Comparison of ENCODE assay signal across 12 cellular contexts in genomic region chr10:114374141-114374791, GRCh38. TPM values are rescaled to one million over a fixed set of nuclear protein-coding genes. Genes with fewer than 3 reads are reported as not detected.
DNase-seq lines count a peak whose midpoint lies in the region; ATAC-seq and TF ChIP-seq lines count a peak whose summit lies in the region.
"Had no signal": no experiment of that assay in that cellular context is flagged by ENCODE, and none has a peak within 500 bp of the region (broad histone marks: within the 10 kb centered on the region; RNA-seq: fewer than 3 reads in every experiment).

No MANE protein-coding gene starts in this region.

- H3K9me3 Mint-ChIP-seq in mesothelial cell of epicardium = no peaks in the 10 kb centered on the region

- WGBS in stomach, 5 donors = 53 to 63% (median 56%) methylated on average over 13 of the region's 13 CpGs

- no peak overlapping the region for H3K4me3 Mint-ChIP-seq in mesothelial cell of epicardium
- H3K4me3 Mint-ChIP-seq: CD4-positive, alpha-beta memory T cell had no signal

- H3K9me3 ChIP-seq in SJCRH30 (replicated peaks) (no peaks in the 10 kb centered on the region), stomach (no peaks in the 10 kb centered on the region)

- intact Hi-C loops in stomach (cut with DNase I; ENCODE audit: low total_unique reads) = no loop called here

- peak overlapping the region; percentile 10 for H3K27ac Mint-ChIP-seq in mesothelial cell of epicardium
- H3K27ac Mint-ChIP-seq: CD4-positive, alpha-beta memory T cell had no signal

- TF ChIP-seq CTCF in mesothelial cell of epicardium (IDR thresholded peaks at IDR 0.05; ENCODE audit: unreplicated experiment) (no peak), stomach (IDR thresholded peaks at IDR 0.05) (no peak)

- H3K27me3 Mint-ChIP-seq in mesothelial cell of epicardium (ENCODE audit: low read depth) = no peaks in the 10 kb centered on the region

- H3K27ac ChIP-seq in SJCRH30 (peak overlapping the region; percentile 87), stomach (peak overlapping the region in 4 of 5 donors; percentile 61 to 78 (median 70))
- H3K27ac ChIP-seq: PC-9 had no signal

- H3K4me1 ChIP-seq in SJCRH30 (peaks cover 31% of the 10 kb centered on the region), stomach (peaks cover 0 to 43% (median 20%) of the 10 kb centered on the region in 4 donors)

- TF ChIP-seq EP300 in stomach (IDR thresholded peaks at IDR 0.05) = no peak

- in situ Hi-C loops in ACHN (cut with HindIII; ENCODE audit: low pct_ligation_motif_present, low pct_unique_long_range_greater_than_20kb, low sequenced_read_pairs) = no loop called here

- ATAC-seq in GM21717 (IDR thresholded peaks at IDR 0.05; ENCODE audit: unreplicated experiment) (no peak), GM18498 (IDR thresholded peaks at IDR 0.05; ENCODE audit: unreplicated experiment) (no peak), HG02970 (IDR thresholded peaks at IDR 0.05; ENCODE audit: low FRiP score, unreplicated experiment) (no peak)

- DNase-seq in SJCRH30 (peak; percentile 96 to 97), epidermal melanocyte (ENCODE audit: insufficient read length, low spot score) (peak; percentile 79), mesothelial cell of epicardium (ENCODE audit: low spot score in 2 of 2, unreplicated experiment in 2 of 2) (no peak), stomach (no peak), ACHN (no peak)
- DNase-seq: CD4-positive, alpha-beta memory T cell; cerebellar nuclear complex; NCI-H187 had no signal

- no peak for TF ChIP-seq POLR2A in stomach (IDR thresholded peaks at IDR 0.05)

- no peaks in the 10 kb centered on the region for H3K36me3 Mint-ChIP-seq in mesothelial cell of epicardium
- H3K36me3 Mint-ChIP-seq: CD4-positive, alpha-beta memory T cell had no signal

- H3K36me3 ChIP-seq in SJCRH30 (no peaks in the 10 kb centered on the region), stomach (no peaks in the 10 kb centered on the region)

- peak overlapping the region; percentile 20 for H3K4me3 ChIP-seq in SJCRH30
- H3K4me3 ChIP-seq in stomach = no peak overlapping the region
- H3K4me3 ChIP-seq: PC-9 had no signal

- no peaks in the 10 kb centered on the region for H3K27me3 ChIP-seq in SJCRH30
- no peaks in the 10 kb centered on the region for H3K27me3 ChIP-seq in stomach

- peaks cover 12% of the 10 kb centered on the region for H3K4me1 Mint-ChIP-seq in mesothelial cell of epicardium
- H3K4me1 Mint-ChIP-seq: CD4-positive, alpha-beta memory T cell had no signal

RNA-seq across cellular contexts. Expression of gene AFAP1L2, which starts 30.0 kb away (rescaled TPM):
- total RNA-seq in SJCRH30 (2014; rRNA removed; shearing (Covaris generic)) = 1.8 and 2.2 TPM in 2 replicates
- total RNA-seq in mesothelial cell of epicardium (4.0 to 5.7 TPM (median 5.7 TPM) in 3 replicates), stomach (10 to 100 TPM in 4 of 5 donors, 1 to 10 TPM in 1; 7.2 to 25.0 (median 19.3) TPM)
- polyA plus RNA-seq in stomach = 1 to 10 TPM; 2.6 to 4.5 (median 3.4) TPM

Comparison
In these comparisons a context has a peak if more than half of its experiments do, and no peak if none do; other contexts are left out.
1. DNase-seq: peak in SJCRH30 (2 of 2) and epidermal melanocyte (single experiment); none in mesothelial cell of epicardium (0 of 2), stomach (single experiment) and ACHN (single experiment).